ENCODE assay signal across 20 cellular contexts in genomic region chr2:46887028-46887885, GRCh38. TPM values are rescaled to one million over a fixed set of nuclear protein-coding genes. Genes with fewer than 3 reads are reported as not detected.
DNase-seq lines count a peak whose midpoint lies in the region; ATAC-seq, FAIRE-seq and TF ChIP-seq lines count a peak whose summit lies in the region.
"Had no signal": no experiment of that assay in that cellular context is flagged by ENCODE, and none has a peak within 500 bp of the region (broad histone marks: within the 10 kb centered on the region; RNA-seq: fewer than 3 reads in every experiment).

No MANE protein-coding gene starts in this region.

- H3K36me3 ChIP-seq in astrocyte (ENCODE audit: insufficient read depth, low read length) = no peaks in the 10 kb centered on the region
- H3K36me3 ChIP-seq: uterus had no signal

- TF ChIP-seq EP300 in A549 (IDR thresholded peaks at IDR 0.05) = no peak

- peaks cover 14% of the 10 kb centered on the region for H3K9me3 Mint-ChIP-seq in astrocyte (ENCODE audit: unreplicated experiment)
- peaks cover 2% of the 10 kb centered on the region for H3K9me3 Mint-ChIP-seq in glutamatergic neuron (ENCODE audit: unreplicated experiment)
- H3K9me3 Mint-ChIP-seq: activated naive CD8-positive, alpha-beta T cell treated with anti-CD3 and anti-CD28 coated beads, Interleukin-2, amount 10 ng/mL, durations not matched to agents 7 days and 5 days; T-cell had no signal

- H3K27ac ChIP-seq in A549 (peak overlapping the region; percentile 87 to 91), astrocyte (ENCODE audit: low read depth, low read length) (peak overlapping the region; percentile 88)
- H3K27ac ChIP-seq: uterus had no signal

- H3K27me3 ChIP-seq in astrocyte (ENCODE audit: insufficient read depth, low read length) = no peaks in the 10 kb centered on the region
- H3K27me3 ChIP-seq: uterus had no signal

- H3K4me1 Mint-ChIP-seq in astrocyte (ENCODE audit: low read depth, unreplicated experiment) (peaks cover 26% of the 10 kb centered on the region), glutamatergic neuron (ENCODE audit: low read depth, unreplicated experiment) (peaks cover 11% of the 10 kb centered on the region)

- H3K4me3 ChIP-seq in A549 = no peak overlapping the region
- H3K4me3 ChIP-seq in astrocyte (ENCODE audit: insufficient read depth, low read depth, low read length) = no peak overlapping the region
- H3K4me3 ChIP-seq: skin epidermis, uterus had no signal

- CTCF ChIA-PET in A549 (lab: Yijun Ruan, JAX) = interaction anchor here (0.9 to 4.2 kb wide), 21 partner anchors 7 to 436 kb away, joined by 3 to 39 read pairs (median 4); no protein-coding TSS in a partner anchor

- no peak for TF ChIP-seq RAD21 in A549 (conservative IDR thresholded peaks at IDR 0.05 in 1 of 2, IDR thresholded peaks at IDR 0.05 in 1 of 2)

- H3K4me1 ChIP-seq in A549 (peaks cover 51% of the 10 kb centered on the region), astrocyte (ENCODE audit: insufficient read depth, low read length) (peaks cover 41% of the 10 kb centered on the region)

- H3K27me3 Mint-ChIP-seq in astrocyte (ENCODE audit: low read depth, unreplicated experiment) (no peaks in the 10 kb centered on the region), glutamatergic neuron (ENCODE audit: unreplicated experiment) (peaks cover 4% of the 10 kb centered on the region)

- no peak for FAIRE-seq in A549 (lab: Jason Lieb, UNC)
- FAIRE-seq in H54 (lab: Jason Lieb, UNC) = no peak
- no peak for FAIRE-seq in astrocyte (lab: Jason Lieb, UNC)
- FAIRE-seq: endothelial cell of umbilical vein, HepG2, kidney had no signal

- peak overlapping the region; percentile 35 for H3K27ac Mint-ChIP-seq in astrocyte (ENCODE audit: unreplicated experiment)
- no peak overlapping the region for H3K27ac Mint-ChIP-seq in glutamatergic neuron (ENCODE audit: unreplicated experiment)
- H3K27ac Mint-ChIP-seq: activated naive CD8-positive, alpha-beta T cell treated with anti-CD3 and anti-CD28 coated beads, Interleukin-2, amount 10 ng/mL, durations not matched to agents 7 days and 5 days; T-cell had no signal

- peak overlapping the region; percentile 29 for H3K9ac ChIP-seq in astrocyte (ENCODE audit: low read length)

- ATAC-seq in A549 = no peak
- ATAC-seq: HepG2, T-cell had no signal

- no peak for TF ChIP-seq CTCF in A549 (IDR thresholded peaks at IDR 0.05)
- TF ChIP-seq CTCF in astrocyte (IDR thresholded peaks at IDR 0.05; ENCODE audit: insufficient read depth, low read depth, low read length) = no peak
- no peak for TF ChIP-seq CTCF in glutamatergic neuron (IDR thresholded peaks at IDR 0.05; ENCODE audit: partially characterized antibody, unreplicated experiment)

- H3K4me2 ChIP-seq in A549 (no peak overlapping the region), astrocyte (ENCODE audit: low read length) (peak overlapping the region; percentile 8)

- H2AFZ ChIP-seq in astrocyte (ENCODE audit: low read depth, low read length) = no peak overlapping the region

- no peaks in the 10 kb centered on the region for H4K20me1 ChIP-seq in astrocyte (ENCODE audit: insufficient read depth, low read length)

- H3K79me2 ChIP-seq in astrocyte (ENCODE audit: insufficient read depth, low read length) = no peaks in the 10 kb centered on the region

- H3K4me3 Mint-ChIP-seq in astrocyte (ENCODE audit: unreplicated experiment) (no peak overlapping the region), glutamatergic neuron (ENCODE audit: unreplicated experiment) (no peak overlapping the region)
- H3K4me3 Mint-ChIP-seq: activated naive CD8-positive, alpha-beta T cell treated with anti-CD3 and anti-CD28 coated beads, Interleukin-2, amount 10 ng/mL, durations not matched to agents 7 days and 5 days; T-cell had no signal

- DNase-seq in A549 (ENCODE audit: low read depth in 1 of 2, low spot score in 1 of 2) (no peak), H54 (ENCODE audit: insufficient read length, low spot score) (peak; percentile 31), astrocyte (ENCODE audit: low read depth) (peak; percentile 85), kidney tubule cell (ENCODE audit: low spot score) (peak; percentile 75), glutamatergic neuron (no peak), HCEC 1CT (no peak), foreskin melanocyte (no peak)
- DNase-seq in activated CD4-positive, CD25-positive, alpha-beta regulatory T cell (lab: John Stamatoyannopoulos, UW) = no peak
- DNase-seq: activated naive CD8-positive, alpha-beta T cell treated with anti-CD3 and anti-CD28 coated beads, Interleukin-2, amount 10 ng/mL, durations not matched to agents 7 days and 5 days; activated T-cell treated with anti-CD3 and anti-CD28 coated beads for 4 hours; kidney; midbrain; NCI-H2081 treated with DMSO at 0.1 percent for 48 hours; NCI-H526 treated with DMSO at 0.1 percent for 48 hours; stimulated activated naive CD4-positive, alpha-beta T cell; T-cell; uterus had no signal

- H3K36me3 Mint-ChIP-seq in astrocyte (ENCODE audit: low read depth, unreplicated experiment) = no peaks in the 10 kb centered on the region
- H3K36me3 Mint-ChIP-seq in glutamatergic neuron (ENCODE audit: unreplicated experiment) = no peaks in the 10 kb centered on the region
- H3K36me3 Mint-ChIP-seq: activated naive CD8-positive, alpha-beta T cell treated with anti-CD3 and anti-CD28 coated beads, Interleukin-2, amount 10 ng/mL, durations not matched to agents 7 days and 5 days; T-cell had no signal

- TF ChIP-seq POLR2A in A549 (IDR thresholded peaks at IDR 0.05; ENCODE audit: low read length) = no peak
- TF ChIP-seq POLR2A in H54 (IDR thresholded peaks at IDR 0.05; ENCODE audit: low read depth, low read length) = no peak

- H3K9me3 ChIP-seq in A549 (peaks cover 14% of the 10 kb centered on the region), astrocyte (ENCODE audit: insufficient read depth, low read depth, low read length) (no peaks in the 10 kb centered on the region)
- H3K9me3 ChIP-seq: uterus had no signal

- 96% methylated on average over 2 of the region's 2 CpGs for WGBS in A549 (ENCODE audit: missing lambda C conversion rate)

- POLR2A ChIA-PET in A549 (lab: Yijun Ruan, JAX) = no interaction called here

TF ChIP-seq in A549, 52 proteins besides CTCF, POLR2A, EP300 and RAD21:
- TF ChIP-seq TFCP2L1 (CRISPR knock-in tag; IDR thresholded peaks at IDR 0.05) (no peak), MAFK (IDR thresholded peaks at IDR 0.05; ENCODE audit: partially characterized antibody) (peak; percentile 46)

RNA-seq across cellular contexts. Expression of gene MCFD2, which starts 28.3 kb away (rescaled TPM):
- polyA plus RNA-seq in A549 (2011; rRNA removed) = 172 and 210 TPM in 2 replicates
- polyA plus RNA-seq in A549 (2012; cell fraction: cytosol; rRNA removed) = 51.2 and 61.9 TPM in 2 replicates
- polyA plus RNA-seq in A549 (2012; cell fraction: nucleus; rRNA removed) = 35.2 and 36.7 TPM in 2 replicates
- 118 to 125 TPM (median 120 TPM) in 3 replicates for polyA plus RNA-seq in A549 (2017; fragmentation: RNase III; extraction: RNeasy Plus Mini Kit Qiagen cat#74134 plus additional on column Dnase treatment)
- polyA minus RNA-seq in A549 (2011; rRNA and poly(A)+ RNA removed) = 90.0 and 90.1 TPM in 2 replicates
- total RNA-seq in astrocyte = 161 and 165 TPM in 2 replicates
- total RNA-seq in glutamatergic neuron (ENCODE audit: unreplicated experiment) = 33.0 TPM

RNA-seq across cellular contexts. Expression of gene TTC7A, which starts 53.8 kb away (rescaled TPM):
- 17.3 and 19.6 TPM in 2 replicates for polyA plus RNA-seq in A549 (2011; rRNA removed)
- 34.9 and 40.3 TPM in 2 replicates for polyA plus RNA-seq in A549 (2012; cell fraction: cytosol; rRNA removed)
- polyA plus RNA-seq in A549 (2012; cell fraction: nucleus; rRNA removed) = 92.4 and 101 TPM in 2 replicates
- 30.7 to 31.4 TPM (median 31.3 TPM) in 3 replicates for polyA plus RNA-seq in A549 (2017; fragmentation: RNase III; extraction: RNeasy Plus Mini Kit Qiagen cat#74134 plus additional on column Dnase treatment)
- 16.7 and 28.0 TPM in 2 replicates for polyA minus RNA-seq in A549 (2011; rRNA and poly(A)+ RNA removed)
- 13.1 and 16.4 TPM in 2 replicates for total RNA-seq in astrocyte
- 4.2 TPM for total RNA-seq in glutamatergic neuron (ENCODE audit: unreplicated experiment)

Comparison
In these comparisons a context has a peak if more than half of its experiments do, and no peak if none do; other contexts are left out.
1. DNase-seq: peak in H54 (single experiment), astrocyte (single experiment) and kidney tubule cell (single experiment); none in A549 (0 of 2), activated CD4-positive, CD25-positive, alpha-beta regulatory T cell (0 of 4), glutamatergic neuron (single experiment), HCEC 1CT (single experiment) and foreskin melanocyte (single experiment).